8 cellular contexts compared by ENCODE assay signal in the genomic region with DNA sequence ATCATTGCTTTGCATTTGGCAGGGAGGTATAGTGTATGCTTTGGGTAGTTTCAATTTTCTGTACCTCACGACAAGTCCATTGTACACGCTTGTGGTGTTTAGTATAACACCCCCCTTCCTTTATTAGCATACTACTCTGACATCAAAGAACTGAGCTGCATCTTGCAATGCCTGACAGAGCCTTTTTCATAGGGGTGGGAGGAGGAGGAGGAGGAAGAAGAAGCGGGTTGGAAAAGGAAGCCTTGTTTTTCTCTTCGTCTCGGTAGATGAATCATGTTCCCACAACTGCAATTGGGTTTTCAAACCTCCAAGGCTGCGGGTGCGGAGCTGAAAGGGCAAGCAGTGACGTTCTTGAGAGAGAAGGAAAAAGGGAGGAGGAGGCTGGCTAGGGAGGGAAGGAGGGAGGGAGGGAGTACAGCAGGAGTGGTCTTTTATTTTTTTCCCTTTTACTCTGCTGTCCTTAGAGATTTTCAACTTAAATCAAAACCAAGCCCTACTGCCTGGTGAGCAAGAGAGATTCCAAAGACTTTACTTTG.
DNase-seq lines count a peak whose midpoint lies in the region; ATAC-seq and TF ChIP-seq lines count a peak whose summit lies in the region.

No MANE protein-coding gene starts in this region.

- H3K36me3 ChIP-seq in endocrine pancreas (ENCODE audit: control insufficient read depth, insufficient read depth, low read length) (no peaks in the 10 kb centered on the region), OCI-LY7 (ENCODE audit: insufficient read depth, low read length) (peaks cover 30% of the 10 kb centered on the region; the same call in 1 of the 2 replicates)

- peak; percentile 48 to 53 for DNase-seq in activated CD4-positive, alpha-beta T cell treated with anti-CD3 and anti-CD28 coated beads, Interleukin-2, amount 50 U/mL, for 4 hours
- peak; percentile 79 for DNase-seq in mucosa of gallbladder (ENCODE audit: low spot score)
- peak; percentile 64 to 68 for DNase-seq in stimulated activated CD8-positive, alpha-beta memory T cell treated with anti-CD3 and anti-CD28 coated beads, Interleukin-15, amount 100 ng/mL, for 48 hours (ENCODE audit: low read depth in 2 of 2)
- DNase-seq in OCI-LY7 (ENCODE audit: low spot score), result no peak

- H3K9me3 ChIP-seq in endocrine pancreas (ENCODE audit: control insufficient read depth, low read length) (no peaks in the 10 kb centered on the region), OCI-LY7 (ENCODE audit: low read length) (no peaks in the 10 kb centered on the region)

- H3K4me2 ChIP-seq in OCI-LY7 (ENCODE audit: low read length), result no peak overlapping the region

- no peak for TF ChIP-seq CTCF in OCI-LY7 (conservative IDR thresholded peaks at IDR 0.05; ENCODE audit: low read length)

- BruUV-seq in OCI-LY7 (replicated peaks; lab: Mats Ljungman, UMichigan), result no TSS peak

- H3K9me2 ChIP-seq in OCI-LY7 (ENCODE audit: insufficient read depth, low read length), result no peaks in the 10 kb centered on the region

- intact Hi-C loops in OCI-LY7 (cut with micrococcal nuclease; ENCODE audit: unreplicated experiment), result loop anchor here (5.0 kb wide), 1 partner anchor 223 kb away; no protein-coding TSS in a partner anchor

- peaks cover 18% of the 10 kb centered on the region for H3K4me1 ChIP-seq in endocrine pancreas (ENCODE audit: control insufficient read depth, insufficient read depth, low read length)
- no peaks in the 10 kb centered on the region for H3K4me1 ChIP-seq in OCI-LY7 (ENCODE audit: insufficient read depth, low read length, poor library complexity, severe bottlenecking)

- no peak overlapping the region for H3K27ac ChIP-seq in OCI-LY7 (ENCODE audit: low read depth, low read length, poor library complexity, severe bottlenecking)

- H2AFZ ChIP-seq in OCI-LY7 (ENCODE audit: low read length), result no peak overlapping the region

- no peaks in the 10 kb centered on the region for H3K27me3 ChIP-seq in endocrine pancreas (ENCODE audit: control insufficient read depth, insufficient read depth, low read length)

- H3K9ac ChIP-seq in endocrine pancreas (ENCODE audit: control insufficient read depth, insufficient read depth, low read length), result no peak overlapping the region

- ATAC-seq in GM18502 (IDR thresholded peaks at IDR 0.05; ENCODE audit: poor library complexity, unreplicated experiment) (peak; percentile 61), HG03432 (IDR thresholded peaks at IDR 0.05; ENCODE audit: unreplicated experiment) (peak; percentile 61), HG02588 (IDR thresholded peaks at IDR 0.05; ENCODE audit: unreplicated experiment) (no peak)

- CTCF ChIA-PET in OCI-LY7 (lab: Charles Lee; ENCODE audit: unreplicated experiment), result no interaction called here

- 0 out of 2 replicates have a peak, but pooled peaks cover 6% of the 10 kb centered on the region for H3K79me2 ChIP-seq in OCI-LY7 (ENCODE audit: insufficient read depth, low read depth, low read length)

- POLR2A ChIA-PET in OCI-LY7 (lab: Charles Lee), result interaction anchor here (1.8 kb wide), 1 partner anchor 9 kb away, joined by 6 read pairs; no protein-coding TSS in a partner anchor

- no peaks in the 10 kb centered on the region for H4K20me1 ChIP-seq in OCI-LY7 (ENCODE audit: insufficient read depth, low read length)

- H3K4me3 ChIP-seq in endocrine pancreas (ENCODE audit: control insufficient read depth, insufficient read depth, low read length) (peak overlapping the region; percentile 50), OCI-LY7 (ENCODE audit: low read depth, low read length, poor library complexity, severe bottlenecking) (no peak overlapping the region)
